Comparison of ENCODE assay signal across 9 cellular contexts in the genomic region with DNA sequence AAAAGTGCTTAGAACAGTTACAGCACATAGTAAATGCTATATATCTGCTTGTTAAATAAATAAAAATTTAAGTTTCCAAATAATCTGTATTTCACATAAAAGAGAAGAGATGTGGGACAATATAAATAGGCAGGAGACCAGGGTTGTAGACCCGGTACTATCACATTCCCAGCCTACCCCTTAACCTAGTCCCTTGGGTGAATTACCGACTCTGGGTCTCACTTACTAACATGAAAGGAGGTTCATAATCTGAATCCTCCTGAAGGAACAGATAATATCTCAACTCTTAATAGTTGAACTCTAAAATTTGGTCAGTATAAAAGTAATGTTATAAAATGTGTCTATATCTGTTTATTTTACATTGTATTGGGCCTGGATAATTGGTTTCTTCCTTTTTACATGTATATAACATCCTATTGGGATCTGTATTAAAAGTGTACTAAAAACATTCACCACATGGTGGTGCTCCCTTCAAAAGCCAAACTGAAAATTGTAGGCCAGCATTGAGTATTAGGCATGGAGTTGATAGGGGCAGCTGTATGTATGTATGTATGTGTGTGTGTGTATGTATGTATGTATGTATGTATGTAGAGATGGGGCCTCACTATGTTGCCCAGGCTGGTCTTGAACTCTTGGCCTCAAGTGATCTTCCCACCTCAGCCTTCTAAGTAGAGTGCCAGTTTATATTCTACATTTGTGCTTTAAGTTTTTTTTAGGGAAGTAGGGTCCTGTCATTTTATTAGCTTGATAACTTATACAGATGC.
DNase-seq lines count a peak whose midpoint lies in the region; FAIRE-seq and TF ChIP-seq lines count a peak whose summit lies in the region.
"Had no signal": no experiment of that assay in that cellular context is flagged by ENCODE, and none has a peak within 500 bp of the region (broad histone marks: within the 10 kb centered on the region; RNA-seq: fewer than 3 reads in every experiment).

No MANE protein-coding gene starts in this region.

- H3K36me3 Mint-ChIP-seq in activated T-helper 1 cell treated with anti-CD3 and anti-CD28 coated beads, Interleukin-12 subunit alpha, Interleukin-12 subunit beta, Interleukin-2, Interleukin-4 antibody, amounts not matched to agents 30 ng/mL and 10 ng/mL and 1 ng/mL, durations not matched to agents 14 hours and 24 hours and 36 hours (ENCODE audit: low read depth) = no peaks in the 10 kb centered on the region

- peaks cover 3% of the 10 kb centered on the region for H3K27me3 Mint-ChIP-seq in activated T-helper 1 cell treated with anti-CD3 and anti-CD28 coated beads, Interleukin-12 subunit alpha, Interleukin-12 subunit beta, Interleukin-2, Interleukin-4 antibody, amounts not matched to agents 30 ng/mL and 10 ng/mL and 1 ng/mL, durations not matched to agents 14 hours and 24 hours and 36 hours (ENCODE audit: insufficient read depth)

- peak; percentile 84 for FAIRE-seq in RCC 7860 (lab: Jason Lieb, UNC)

- no peak overlapping the region for H3K4me3 ChIP-seq in dorsolateral prefrontal cortex
- H3K4me3 ChIP-seq: BLaER1 had no signal

- H3K27me3 ChIP-seq in dorsolateral prefrontal cortex = no peaks in the 10 kb centered on the region
- H3K27me3 ChIP-seq: BLaER1 had no signal

- peaks cover 13% of the 10 kb centered on the region for H3K4me1 Mint-ChIP-seq in activated T-helper 1 cell treated with anti-CD3 and anti-CD28 coated beads, Interleukin-12 subunit alpha, Interleukin-12 subunit beta, Interleukin-2, Interleukin-4 antibody, amounts not matched to agents 30 ng/mL and 10 ng/mL and 1 ng/mL, durations not matched to agents 14 hours and 24 hours and 36 hours (ENCODE audit: low read depth)

- H3K9me3 Mint-ChIP-seq in activated T-helper 1 cell treated with anti-CD3 and anti-CD28 coated beads, Interleukin-12 subunit alpha, Interleukin-12 subunit beta, Interleukin-2, Interleukin-4 antibody, amounts not matched to agents 30 ng/mL and 10 ng/mL and 1 ng/mL, durations not matched to agents 14 hours and 24 hours and 36 hours = peaks cover 14% of the 10 kb centered on the region

- no peak overlapping the region for H3K4me3 Mint-ChIP-seq in activated T-helper 1 cell treated with anti-CD3 and anti-CD28 coated beads, Interleukin-12 subunit alpha, Interleukin-12 subunit beta, Interleukin-2, Interleukin-4 antibody, amounts not matched to agents 30 ng/mL and 10 ng/mL and 1 ng/mL, durations not matched to agents 14 hours and 24 hours and 36 hours

- intact Hi-C loops in dorsolateral prefrontal cortex (cut with DNase I) = loop anchor here (1.0 to 5.0 kb wide), 3 partner anchors 61 to 92 kb away; no protein-coding TSS in a partner anchor
- intact Hi-C loops in activated T-helper 1 cell treated with anti-CD3 and anti-CD28 coated beads, Interleukin-12 subunit alpha, Interleukin-12 subunit beta, Interleukin-2, Interleukin-4 antibody, amounts not matched to agents 30 ng/mL and 10 ng/mL and 1 ng/mL, durations not matched to agents 14 hours and 24 hours and 36 hours (cut with micrococcal nuclease) = loop anchor here (1.0 kb wide), 2 partner anchors 92 to 170 kb away; no protein-coding TSS in a partner anchor

- DNase-seq in NCI-H1436 (lab: John Stamatoyannopoulos, UW) (peak; percentile 26), NCI-H1436 treated with DMSO at 0.1 percent for 48 hours (lab: John Stamatoyannopoulos, UW) (no peak), Kasumi-1 (lab: John Stamatoyannopoulos, UW) (peak; percentile 75 to 85), RCC 7860 (ENCODE audit: low spot score) (peak; percentile 59), dorsolateral prefrontal cortex (no peak), medulla oblongata (ENCODE audit: extremely low spot score) (peak; percentile 82)
- DNase-seq in stimulated activated CD4-positive, alpha-beta T cell treated with anti-CD3 and anti-CD28 coated beads, Interleukin-2, amount 100 ng/mL, for 48 hours = no peak
- no peak for DNase-seq in activated T-helper 1 cell treated with anti-CD3 and anti-CD28 coated beads, Interleukin-12 subunit alpha, Interleukin-12 subunit beta, Interleukin-2, Interleukin-4 antibody, amounts not matched to agents 30 ng/mL and 10 ng/mL and 1 ng/mL, durations not matched to agents 14 hours and 24 hours and 36 hours (ENCODE audit: low spot score)

- H3K27ac Mint-ChIP-seq in activated T-helper 1 cell treated with anti-CD3 and anti-CD28 coated beads, Interleukin-12 subunit alpha, Interleukin-12 subunit beta, Interleukin-2, Interleukin-4 antibody, amounts not matched to agents 30 ng/mL and 10 ng/mL and 1 ng/mL, durations not matched to agents 14 hours and 24 hours and 36 hours = no peak overlapping the region

- TF ChIP-seq CTCF in dorsolateral prefrontal cortex (IDR thresholded peaks at IDR 0.05 in 54 of 56, conservative IDR thresholded peaks at IDR 0.05 in 2 of 56; ENCODE audit: low read depth in 1 of 56, partially characterized antibody in 56 of 56) = peak; percentile 53 to 87 (median 75)

- H3K27ac ChIP-seq in dorsolateral prefrontal cortex = no peak overlapping the region
- H3K27ac ChIP-seq: BLaER1 had no signal

Comparison
In these comparisons a context has a peak if more than half of its experiments do, and no peak if none do; other contexts are left out.
1. DNase-seq: peak in NCI-H1436 (single experiment), Kasumi-1 (2 of 2), RCC 7860 (single experiment) and medulla oblongata (single experiment); none in NCI-H1436 treated with DMSO at 0.1 percent for 48 hours (single experiment), dorsolateral prefrontal cortex (0 of 10), stimulated activated CD4-positive, alpha-beta T cell treated with anti-CD3 and anti-CD28 coated beads, Interleukin-2, amount 100 ng/mL, for 48 hours (0 of 2) and activated T-helper 1 cell treated with anti-CD3 and anti-CD28 coated beads, Interleukin-12 subunit alpha, Interleukin-12 subunit beta, Interleukin-2, Interleukin-4 antibody, amounts not matched to agents 30 ng/mL and 10 ng/mL and 1 ng/mL, durations not matched to agents 14 hours and 24 hours and 36 hours (single experiment).